ENCODE assay signal across 23 cellular contexts in genomic region chr1:227901239-227901905, GRCh38. TPM values are rescaled to one million over a fixed set of nuclear protein-coding genes. Genes with fewer than 3 reads are reported as not detected.
A peak's percentile ranks its signal among the peaks of the same experiment; 100 is the strongest.
DNase-seq lines count a peak whose midpoint lies in the region; ATAC-seq, FAIRE-seq and TF ChIP-seq lines count a peak whose summit lies in the region.
"Had no signal": no experiment of that assay in that cellular context is flagged by ENCODE, and none has a peak within 500 bp of the region (broad histone marks: within the 10 kb centered on the region; RNA-seq: fewer than 3 reads in every experiment).

No MANE protein-coding gene starts in this region.

- peak overlapping the region; percentile 83 for H2BK5ac ChIP-seq in neuronal stem cell (ENCODE audit: low read length)

- H3K27ac ChIP-seq in right atrium auricular region (no peak overlapping the region), neuronal stem cell (replicated peaks; ENCODE audit: low read length) (no peak overlapping the region)
- H3K27ac ChIP-seq: BLaER1 treated with 17β-estradiol and CSF1 and Interleukin-3, amounts not matched to agents 10 nM and 100 nM; HL-60; neutrophil; prostate gland; uterus had no signal

- peak overlapping the region; percentile 0 for H4K91ac ChIP-seq in neuronal stem cell (ENCODE audit: low read depth, low read length, poor library complexity)

- H2BK120ac ChIP-seq in neuronal stem cell (ENCODE audit: low read depth, low read length): no peak overlapping the region

- intact Hi-C loops in Right ventricle myocardium inferior (cut with DNase I) (no loop called here), left cardiac atrium (cut with DNase I) (no loop called here)

- H2BK15ac ChIP-seq in neuronal stem cell (ENCODE audit: low read length): peak overlapping the region; percentile 91

- H3K4me1 ChIP-seq in right atrium auricular region: no peaks in the 10 kb centered on the region
- H3K4me1 ChIP-seq in neuronal stem cell (ENCODE audit: control insufficient read depth in 2 of 2, insufficient read depth in 1 of 2, low read depth in 1 of 2, low read length in 2 of 2): peaks cover 0 to 13% of the 10 kb centered on the region in 2 donors
- H3K4me1 ChIP-seq: prostate gland, uterus had no signal

- H3K9me3 ChIP-seq in right atrium auricular region (no peaks in the 10 kb centered on the region), neuronal stem cell (replicated peaks in 1 of 2; ENCODE audit: control insufficient read depth in 2 of 2, insufficient read depth in 1 of 2, low read depth in 1 of 2, low read length in 2 of 2) (no peaks in the 10 kb centered on the region)
- H3K9me3 ChIP-seq: BLaER1 treated with 17β-estradiol and CSF1 and Interleukin-3, amounts not matched to agents 10 nM and 100 nM; Caco-2; neutrophil; prostate gland; uterus had no signal

- no peak overlapping the region for H3K4me2 ChIP-seq in neuronal stem cell (ENCODE audit: insufficient read depth, low read length, poor library complexity, severe bottlenecking)
- H3K4me2 ChIP-seq: BLaER1 treated with 17β-estradiol and CSF1 and Interleukin-3, amounts not matched to agents 10 nM and 100 nM; GM23338 had no signal

- peak overlapping the region; percentile 87 for H3K18ac ChIP-seq in neuronal stem cell (ENCODE audit: low read length)

- no peaks in the 10 kb centered on the region for H3K27me3 ChIP-seq in right atrium auricular region
- H3K27me3 ChIP-seq in neuronal stem cell (ENCODE audit: control insufficient read depth in 3 of 3, insufficient read depth in 3 of 3, low read depth in 1 of 3, low read length in 3 of 3): no peaks in the 10 kb centered on the region
- H3K27me3 ChIP-seq: BLaER1 treated with 17β-estradiol and CSF1 and Interleukin-3, amounts not matched to agents 10 nM and 100 nM; neutrophil; uterus had no signal

- H3K14ac ChIP-seq in neuronal stem cell (ENCODE audit: low read length): peak overlapping the region; percentile 47

- no peak overlapping the region for H3K4me3 ChIP-seq in right atrium auricular region
- H3K4me3 ChIP-seq in neuronal stem cell (ENCODE audit: low read length in 2 of 2): no peak overlapping the region
- H3K4me3 ChIP-seq: BLaER1 treated with 17β-estradiol and CSF1 and Interleukin-3, amounts not matched to agents 10 nM and 100 nM; GM23338; prostate gland; uterus had no signal

- ATAC-seq in Right ventricle myocardium inferior (no peak), left cardiac atrium (no peak)
- ATAC-seq: T-helper 17 cell had no signal

- no peak overlapping the region for H3K9ac ChIP-seq in neuronal stem cell (ENCODE audit: low read depth, low read length, poor library complexity)
- H3K9ac ChIP-seq: BLaER1 treated with 17β-estradiol and CSF1 and Interleukin-3, amounts not matched to agents 10 nM and 100 nM had no signal

- FAIRE-seq in HTR-8/SVneo (lab: Jason Lieb, UNC): no peak
- FAIRE-seq: small intestine had no signal

- WGBS in neuronal stem cell (ENCODE audit: extremely low coverage in 2 of 2, insufficient read length in 2 of 2, insufficient replicate concordance in 1 of 2), 2 donors: no CpG with 5 or more reads among the region's 13 CpGs

- peak; percentile 45 for DNase-seq in Right ventricle myocardium inferior (ENCODE audit: missing footprints)
- no peak for DNase-seq in right atrium auricular region (ENCODE audit: low spot score)
- peak; percentile 10 for DNase-seq in left cardiac atrium
- DNase-seq in neuronal stem cell (ENCODE audit: low spot score): no peak
- no peak for DNase-seq in cerebellum (ENCODE audit: low spot score)
- no peak for DNase-seq in NAMALWA (ENCODE audit: low spot score)
- no peak for DNase-seq in stimulated activated CD4-positive, alpha-beta T cell treated with anti-CD3 and anti-CD28 coated beads, Interleukin-4, amount 100 ng/mL, for 4 hours
- no peak for DNase-seq in HTR-8/SVneo (ENCODE audit: insufficient read length, low spot score)
- DNase-seq: effector CD4-positive, alpha-beta T cell; NCI-H1092; NCI-H1930; NCI-H526 treated with DMSO at 0.1 percent for 48 hours; small intestine; substantia nigra had no signal

- no peak for TF ChIP-seq CTCF in right atrium auricular region (IDR thresholded peaks at IDR 0.05)

- peak overlapping the region; percentile 63 for H2AK5ac ChIP-seq in neuronal stem cell (ENCODE audit: low read depth, low read length)

- no peak overlapping the region for H2AFZ ChIP-seq in neuronal stem cell (ENCODE audit: low read length)
- H2AFZ ChIP-seq: GM23338 had no signal

- H3K4ac ChIP-seq in neuronal stem cell (ENCODE audit: low read length): peak overlapping the region; percentile 37

- H3K79me1 ChIP-seq in neuronal stem cell (ENCODE audit: low read depth, low read length): no peaks in the 10 kb centered on the region

- H3K36me3 ChIP-seq in right atrium auricular region (no peaks in the 10 kb centered on the region), neuronal stem cell (replicated peaks in 1 of 2; ENCODE audit: control insufficient read depth in 2 of 2, insufficient read depth in 2 of 2, low read length in 2 of 2) (no peaks in the 10 kb centered on the region)
- H3K36me3 ChIP-seq: BLaER1 treated with 17β-estradiol and CSF1 and Interleukin-3, amounts not matched to agents 10 nM and 100 nM; neutrophil; prostate gland; uterus had no signal

- H4K8ac ChIP-seq in neuronal stem cell (ENCODE audit: low read depth, low read length): peak overlapping the region; percentile 65

- peak overlapping the region; percentile 66 for H2BK12ac ChIP-seq in neuronal stem cell (ENCODE audit: low read length)

- H3K23ac ChIP-seq in neuronal stem cell (ENCODE audit: low read depth, low read length, poor library complexity): peak overlapping the region; percentile 2

RNA-seq across cellular contexts. Expression of gene WNT9A, which starts 46.4 kb away (rescaled TPM):
- 0.73 TPM for total RNA-seq in Right ventricle myocardium inferior
- 1 to 10 TPM in 1 of 2 donors, under 1 TPM in 1; 0.78 to 2.2 TPM for total RNA-seq in right atrium auricular region
- total RNA-seq in left cardiac atrium: 1 to 10 TPM in 1 of 2 donors, under 1 TPM in 1; 0.80 to 1.1 TPM
- 0.61 TPM for polyA plus RNA-seq in neuronal stem cell (2013, experiment 1 of 2)
- polyA plus RNA-seq in neuronal stem cell (2013, experiment 2 of 2): 0.69 TPM
- 1.9 TPM for total RNA-seq in cerebellum
- total RNA-seq: SK-MEL-5 had no signal

Comparison
In these comparisons a context has a peak if more than half of its experiments do, and no peak if none do; other contexts are left out.
1. DNase-seq: peak in Right ventricle myocardium inferior (single experiment) and left cardiac atrium (single experiment); none in right atrium auricular region (single experiment), neuronal stem cell (single experiment), cerebellum (single experiment), NAMALWA (single experiment), stimulated activated CD4-positive, alpha-beta T cell treated with anti-CD3 and anti-CD28 coated beads, Interleukin-4, amount 100 ng/mL, for 4 hours (0 of 2) and HTR-8/SVneo (single experiment).